ENCODE assay signal across 1 cellular context in the genomic region with DNA sequence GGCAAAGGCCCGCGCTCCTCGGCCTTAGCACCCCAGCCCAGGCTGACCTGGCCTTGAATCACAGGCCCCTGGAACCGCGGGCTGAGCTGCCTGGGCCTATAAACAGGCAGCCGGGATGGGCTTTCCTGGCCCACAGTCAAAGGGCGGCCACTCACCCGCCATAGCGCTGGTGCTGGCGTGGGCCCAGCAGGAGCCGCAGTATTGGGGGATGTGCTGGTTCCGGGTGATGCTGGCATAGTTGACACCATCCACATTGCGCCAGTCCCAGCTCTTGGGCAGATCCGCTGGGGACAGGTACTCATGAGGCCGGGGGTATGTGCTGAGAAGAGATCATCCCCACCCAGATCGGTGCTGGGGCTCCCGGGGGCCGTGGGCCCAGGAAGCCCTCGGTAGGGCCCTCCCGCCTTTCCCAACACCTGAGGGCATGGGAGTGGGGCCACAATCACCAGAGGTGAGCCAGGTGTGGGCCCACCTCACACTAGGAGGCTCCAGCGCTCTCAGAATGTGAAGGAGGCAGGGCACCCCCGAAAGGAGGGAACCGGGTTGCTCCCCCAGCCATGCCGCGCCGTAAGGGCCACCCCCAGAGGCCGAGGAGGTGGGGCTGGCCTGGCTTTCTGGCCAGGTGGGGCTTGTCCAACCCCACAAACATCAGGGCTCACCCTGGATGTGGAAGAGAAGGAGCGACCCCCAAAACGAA.
TF ChIP-seq lines count a peak whose summit lies in the region.

No MANE protein-coding gene starts in this region.

TF ChIP-seq in IMR-90, 13 proteins besides CTCF, POLR2A, EP300 and RAD21:
- TF ChIP-seq, protein P1, sequence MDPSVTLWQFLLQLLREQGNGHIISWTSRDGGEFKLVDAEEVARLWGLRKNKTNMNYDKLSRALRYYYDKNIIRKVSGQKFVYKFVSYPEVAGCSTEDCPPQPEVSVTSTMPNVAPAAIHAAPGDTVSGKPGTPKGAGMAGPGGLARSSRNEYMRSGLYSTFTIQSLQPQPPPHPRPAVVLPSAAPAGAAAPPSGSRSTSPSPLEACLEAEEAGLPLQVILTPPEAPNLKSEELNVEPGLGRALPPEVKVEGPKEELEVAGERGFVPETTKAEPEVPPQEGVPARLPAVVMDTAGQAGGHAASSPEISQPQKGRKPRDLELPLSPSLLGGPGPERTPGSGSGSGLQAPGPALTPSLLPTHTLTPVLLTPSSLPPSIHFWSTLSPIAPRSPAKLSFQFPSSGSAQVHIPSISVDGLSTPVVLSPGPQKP (IDR thresholded peaks at IDR 0.05; ENCODE audit: borderline replicate concordance, low read depth, low read length) = no peak
- TF ChIP-seq BHLHE40 (IDR thresholded peaks at IDR 0.05; ENCODE audit: low read depth, low read length) = no peak
- TF ChIP-seq MAFK (IDR thresholded peaks at IDR 0.05; ENCODE audit: low read depth, low read length) = no peak
- TF ChIP-seq MXI1 (IDR thresholded peaks at IDR 0.05; ENCODE audit: borderline replicate concordance, low read depth, low read length) = no peak
- no peak for TF ChIP-seq FOS (IDR thresholded peaks at IDR 0.05; ENCODE audit: low read depth, low read length)
TF ChIP-seq in IMR-90: peak in this region for 0.
